Comparison of ENCODE assay signal across 27 cellular contexts in the genomic region with DNA sequence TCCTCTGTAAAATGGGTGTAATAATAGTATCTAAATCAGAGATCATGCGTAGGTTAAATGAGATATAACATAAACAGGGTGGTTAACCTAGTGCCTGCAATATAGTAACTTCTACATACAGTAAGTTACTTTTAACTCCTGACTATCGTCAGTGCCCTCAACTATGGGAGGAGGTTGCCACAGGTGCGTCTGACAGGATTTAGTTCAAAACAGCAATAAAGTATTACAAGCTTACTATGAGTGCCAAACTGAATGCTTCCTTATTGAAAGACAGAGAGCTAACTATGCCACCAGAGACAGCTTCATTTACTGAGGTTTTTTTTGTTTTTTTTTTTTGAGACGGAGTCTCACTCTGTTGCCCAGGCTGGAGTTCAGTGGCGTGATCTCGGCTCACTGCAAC.
"Had no signal": no experiment of that assay in that cellular context is flagged by ENCODE, and none has a peak within 500 bp of the region (broad histone marks: within the 10 kb centered on the region; RNA-seq: fewer than 3 reads in every experiment).

No MANE protein-coding gene starts in this region.

- DNase-seq: activated CD4-positive, alpha-beta memory T cell treated with anti-CD3 and anti-CD28 coated beads for 36 hours; activated CD4-positive, alpha-beta T cell treated with anti-CD3 and anti-CD28 coated beads for 36 hours; activated CD4-positive, alpha-beta T cell treated with anti-CD3 and anti-CD28 coated beads, Interleukin-2, amount 10 ng/mL, durations not matched to agents 24 days and 14 days; activated CD4-positive, CD25-positive, alpha-beta regulatory T cell; activated CD4-positive, CD25-positive, alpha-beta regulatory T cell treated with anti-CD3 and anti-CD28 coated beads, Interleukin-2, amount 50 U/mL, for 72 hours; activated CD8-positive, alpha-beta memory T cell treated with anti-CD3 and anti-CD28 coated beads, Interleukin-2, amount 10 ng/mL, durations not matched to agents 7 days and 5 days; activated CD8-positive, alpha-beta memory T cell treated with anti-CD3 and anti-CD28 coated beads, Interleukin-2, amount 50 U/mL, for 4 hours; activated CD8-positive, alpha-beta T cell treated with anti-CD3 and anti-CD28 coated beads, Interleukin-2, amount 10 ng/mL, durations not matched to agents 7 days and 5 days; activated effector memory CD4-positive, alpha-beta T cell treated with anti-CD3 and anti-CD28 coated beads, Interleukin-2, amount 50 U/mL, for 16 hours; activated naive CD4-positive, alpha-beta T cell treated with anti-CD3 and anti-CD28 coated beads for 36 hours; activated naive CD8-positive, alpha-beta T cell treated with anti-CD3 and anti-CD28 coated beads for 36 hours; activated naive CD8-positive, alpha-beta T cell treated with anti-CD3 and anti-CD28 coated beads, Interleukin-2, amount 50 U/mL, for 24 hours; activated T-cell treated with anti-CD3 and anti-CD28 coated beads, Interleukin-2, amount 50 U/mL, for 1 hour; activated T-cell treated with anti-CD3 and anti-CD28 coated beads, Interleukin-2, amount 50 U/mL, for 48 hours; adrenal gland; amygdala; aorta; body of pancreas; caudate nucleus; effector CD8-positive, alpha-beta T cell; endodermal cell; foreskin keratinocyte; gastrocnemius medialis; SW 1271; T-cell; T1000 had no signal

- H3K4me1 ChIP-seq: adrenal gland, body of pancreas, foreskin keratinocyte, gastrocnemius medialis had no signal

- H3K27me3 ChIP-seq: adrenal gland, body of pancreas, foreskin keratinocyte, gastrocnemius medialis had no signal

- H3K27ac ChIP-seq: adrenal gland, body of pancreas, foreskin keratinocyte, gastrocnemius medialis had no signal

- H3K9me3 ChIP-seq: adrenal gland, body of pancreas, gastrocnemius medialis had no signal

- H3K4me3 ChIP-seq: adrenal gland, body of pancreas, gastrocnemius medialis had no signal

- H3K36me3 ChIP-seq: adrenal gland, gastrocnemius medialis had no signal

- ATAC-seq: activated CD4-positive, alpha-beta T cell treated with anti-CD3 and anti-CD28 coated beads for 36 hours; activated CD8-positive, alpha-beta memory T cell treated with anti-CD3 and anti-CD28 coated beads, Interleukin-2, amount 10 ng/mL, durations not matched to agents 7 days and 5 days; activated CD8-positive, alpha-beta T cell treated with anti-CD3 and anti-CD28 coated beads, Interleukin-2, amount 10 ng/mL, durations not matched to agents 7 days and 5 days; activated naive CD8-positive, alpha-beta T cell treated with anti-CD3 and anti-CD28 coated beads, Interleukin-2, amount 50 U/mL, for 24 hours; body of pancreas; esophagus mucosa; foreskin keratinocyte; gastrocnemius medialis; T-cell had no signal
